In the genomic region with DNA sequence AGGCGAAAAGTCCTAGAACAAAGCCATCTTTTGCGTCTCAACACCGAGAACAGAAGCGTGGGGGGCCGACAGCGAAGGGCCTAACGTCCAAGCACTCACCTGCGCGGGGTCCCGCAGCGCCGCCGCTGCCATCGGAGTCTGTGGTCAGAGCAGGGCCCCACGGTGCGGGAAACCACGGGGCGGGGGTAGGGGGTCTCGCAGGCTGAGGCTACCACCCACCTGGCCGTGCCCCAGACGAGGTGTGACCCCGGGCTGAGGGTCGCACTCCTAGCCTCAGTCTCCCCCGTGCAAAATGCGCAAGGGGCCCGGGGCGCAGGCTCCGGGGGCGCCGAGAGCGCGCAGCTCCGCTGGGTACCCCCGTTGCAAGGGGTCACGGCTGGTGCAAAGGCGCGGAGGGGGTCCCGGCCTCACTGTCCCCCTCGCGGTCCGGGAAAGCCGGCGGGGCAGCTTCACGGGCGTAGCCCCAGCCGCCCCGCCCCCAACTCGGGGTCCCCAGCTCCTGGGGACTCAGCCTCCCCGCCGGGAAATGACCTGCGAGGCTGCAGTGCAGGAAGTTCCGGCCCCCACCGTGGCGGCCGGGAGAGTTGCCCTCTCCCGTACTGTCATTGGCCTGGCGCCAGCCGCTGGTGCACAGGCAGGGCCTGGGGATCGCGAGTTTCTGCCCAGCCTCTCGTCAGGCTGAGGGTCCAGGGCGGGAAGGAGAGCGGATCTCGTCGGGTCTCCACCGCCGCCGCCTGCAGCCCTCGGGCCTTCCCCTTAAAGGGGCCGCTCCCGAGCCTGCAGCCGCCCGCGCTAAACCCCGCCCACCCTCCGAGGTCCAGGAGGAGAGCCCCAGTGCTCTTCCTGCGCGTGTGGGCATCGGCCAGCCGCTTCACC, we compare ENCODE assay signal across 8 cellular contexts. TPM values are rescaled to one million over a fixed set of nuclear protein-coding genes. Genes with fewer than 3 reads are reported as not detected.
DNase-seq lines count a peak whose midpoint lies in the region; ATAC-seq and TF ChIP-seq lines count a peak whose summit lies in the region.

A gene (minus strand): TSS at position 699 of the 876 bp plus-strand sequence. CDS start 567 bp downstream, at position 132.

- H3K36me3 ChIP-seq in colonic mucosa = peaks cover 19% of the 10 kb centered on the region

- peaks cover 59% of the 10 kb centered on the region for H3K36me3 Mint-ChIP-seq in WTC11

- H3K27me3 ChIP-seq in colonic mucosa = no peaks in the 10 kb centered on the region

- POLR2A ChIA-PET in WTC11 (lab: Charles Lee) = interaction anchor here (0.9 kb wide), 1 partner anchor 35 kb away, joined by 4 read pairs; no protein-coding TSS in a partner anchor

- peak within 1 kb of the TSS; percentile 99 for H3K4me3 ChIP-seq in colonic mucosa

- peaks cover 33% of the 10 kb centered on the region for H3K27me3 Mint-ChIP-seq in WTC11 (ENCODE audit: low read depth)

- no peaks in the 10 kb centered on the region for H3K4me1 ChIP-seq in colonic mucosa

- TF ChIP-seq CTCF in WTC11 (IDR thresholded peaks at IDR 0.05) (no peak), colonic mucosa (IDR thresholded peaks at IDR 0.05) (no peak)

- ATAC-seq in WTC11 (peak; percentile 96), left colon (peak; percentile 84)

- H3K27ac Mint-ChIP-seq in WTC11 = no peak within 1 kb of the TSS

- H3K9ac ChIP-seq in colonic mucosa (ENCODE audit: low read depth in 2 of 2, low read length in 2 of 2) = peak within 1 kb of the TSS; percentile 80 to 93

- CTCF ChIA-PET in WTC11 (lab: Charles Lee) = interaction anchor here (0.7 to 3.0 kb wide), 4 partner anchors 9 to 126 kb away, joined by 3 to 9 read pairs (median 6); a partner anchor contains a TSS

- peaks cover 34% of the 10 kb centered on the region for H3K4me1 Mint-ChIP-seq in WTC11

- H3K4me3 Mint-ChIP-seq in WTC11 = peak within 1 kb of the TSS; percentile 87

- peaks cover 6% of the 10 kb centered on the region for H3K9me3 ChIP-seq in colonic mucosa

- intact Hi-C loops in colonic mucosa (cut with DNase I) = no loop called here
- intact Hi-C loops in left colon (cut with DNase I, micrococcal nuclease) = no loop called here

- DNase-seq in ELF-1 (ENCODE audit: low read depth, low spot score) = peak; percentile 77
- DNase-seq in HCEC 1CT = peak; percentile 17
- peak; percentile 78 for DNase-seq in NCI-H146 (lab: John Stamatoyannopoulos, UW)
- peak; percentile 82 for DNase-seq in WTC11 (ENCODE audit: low spot score)
- DNase-seq in colonic mucosa = peak; percentile 84
- peak; percentile 69 to 83 for DNase-seq in left colon
- peak; percentile 46 for DNase-seq in stimulated activated CD4-positive, alpha-beta T cell treated with anti-CD3 and anti-CD28 coated beads, Interleukin-1b, Interleukin-23, amount 100 ng/mL, for 48 hours
- no peak for DNase-seq in SKM-1 treated with dmso at 0.1 percent for 144 hours (lab: John Stamatoyannopoulos, UW; ENCODE audit: unreplicated experiment)

- H3K27ac ChIP-seq in colonic mucosa = peak within 1 kb of the TSS; percentile 74

- H3K9me3 Mint-ChIP-seq in WTC11 = peaks cover 48% of the 10 kb centered on the region

TF ChIP-seq in WTC11, 78 proteins besides CTCF, POLR2A, EP300 and RAD21 (continues in another document):
- TF ChIP-seq, protein P1, sequence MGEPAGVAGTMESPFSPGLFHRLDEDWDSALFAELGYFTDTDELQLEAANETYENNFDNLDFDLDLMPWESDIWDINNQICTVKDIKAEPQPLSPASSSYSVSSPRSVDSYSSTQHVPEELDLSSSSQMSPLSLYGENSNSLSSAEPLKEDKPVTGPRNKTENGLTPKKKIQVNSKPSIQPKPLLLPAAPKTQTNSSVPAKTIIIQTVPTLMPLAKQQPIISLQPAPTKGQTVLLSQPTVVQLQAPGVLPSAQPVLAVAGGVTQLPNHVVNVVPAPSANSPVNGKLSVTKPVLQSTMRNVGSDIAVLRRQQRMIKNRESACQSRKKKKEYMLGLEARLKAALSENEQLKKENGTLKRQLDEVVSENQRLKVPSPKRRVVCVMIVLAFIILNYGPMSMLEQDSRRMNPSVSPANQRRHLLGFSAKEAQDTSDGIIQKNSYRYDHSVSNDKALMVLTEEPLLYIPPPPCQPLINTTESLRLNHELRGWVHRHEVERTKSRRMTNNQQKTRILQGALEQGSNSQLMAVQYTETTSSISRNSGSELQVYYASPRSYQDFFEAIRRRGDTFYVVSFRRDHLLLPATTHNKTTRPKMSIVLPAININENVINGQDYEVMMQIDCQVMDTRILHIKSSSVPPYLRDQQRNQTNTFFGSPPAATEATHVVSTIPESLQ (CRISPR knock-in tag; IDR thresholded peaks at IDR 0.05) = no peak
- TF ChIP-seq SP1 (CRISPR knock-in tag; conservative IDR thresholded peaks at IDR 0.05) (0 out of 2 replicates have a peak, but pooled peaks have one; percentile 27), HMGA2 (CRISPR knock-in tag; IDR thresholded peaks at IDR 0.05) (no peak), SMAD3 (CRISPR knock-in tag; IDR thresholded peaks at IDR 0.05; ENCODE audit: borderline replicate concordance) (no peak), GRHL2 (CRISPR knock-in tag; IDR thresholded peaks at IDR 0.05; ENCODE audit: insufficient replicate concordance, severe bottlenecking) (no peak), ZNF423 (CRISPR knock-in tag; IDR thresholded peaks at IDR 0.05) (no peak), FOXJ3 (CRISPR knock-in tag; IDR thresholded peaks at IDR 0.05; ENCODE audit: borderline replicate concordance) (no peak), TP53 (CRISPR knock-in tag; IDR thresholded peaks at IDR 0.05) (no peak), MYBL2 (CRISPR knock-in tag; IDR thresholded peaks at IDR 0.05) (peak; percentile 37; the same call in 1 of the 2 replicates), ZNF317 (CRISPR knock-in tag; IDR thresholded peaks at IDR 0.05; ENCODE audit: borderline replicate concordance, low read depth) (no peak), JAZF1 (CRISPR knock-in tag; IDR thresholded peaks at IDR 0.05) (no peak), TCF7 (CRISPR knock-in tag; IDR thresholded peaks at IDR 0.05; ENCODE audit: low read depth) (no peak)
- TF ChIP-seq, protein P2, sequence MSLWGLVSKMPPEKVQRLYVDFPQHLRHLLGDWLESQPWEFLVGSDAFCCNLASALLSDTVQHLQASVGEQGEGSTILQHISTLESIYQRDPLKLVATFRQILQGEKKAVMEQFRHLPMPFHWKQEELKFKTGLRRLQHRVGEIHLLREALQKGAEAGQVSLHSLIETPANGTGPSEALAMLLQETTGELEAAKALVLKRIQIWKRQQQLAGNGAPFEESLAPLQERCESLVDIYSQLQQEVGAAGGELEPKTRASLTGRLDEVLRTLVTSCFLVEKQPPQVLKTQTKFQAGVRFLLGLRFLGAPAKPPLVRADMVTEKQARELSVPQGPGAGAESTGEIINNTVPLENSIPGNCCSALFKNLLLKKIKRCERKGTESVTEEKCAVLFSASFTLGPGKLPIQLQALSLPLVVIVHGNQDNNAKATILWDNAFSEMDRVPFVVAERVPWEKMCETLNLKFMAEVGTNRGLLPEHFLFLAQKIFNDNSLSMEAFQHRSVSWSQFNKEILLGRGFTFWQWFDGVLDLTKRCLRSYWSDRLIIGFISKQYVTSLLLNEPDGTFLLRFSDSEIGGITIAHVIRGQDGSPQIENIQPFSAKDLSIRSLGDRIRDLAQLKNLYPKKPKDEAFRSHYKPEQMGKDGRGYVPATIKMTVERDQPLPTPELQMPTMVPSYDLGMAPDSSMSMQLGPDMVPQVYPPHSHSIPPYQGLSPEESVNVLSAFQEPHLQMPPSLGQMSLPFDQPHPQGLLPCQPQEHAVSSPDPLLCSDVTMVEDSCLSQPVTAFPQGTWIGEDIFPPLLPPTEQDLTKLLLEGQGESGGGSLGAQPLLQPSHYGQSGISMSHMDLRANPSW (CRISPR knock-in tag; conservative IDR thresholded peaks at IDR 0.05; ENCODE audit: low read depth) = no peak
- TF ChIP-seq, protein P3, sequence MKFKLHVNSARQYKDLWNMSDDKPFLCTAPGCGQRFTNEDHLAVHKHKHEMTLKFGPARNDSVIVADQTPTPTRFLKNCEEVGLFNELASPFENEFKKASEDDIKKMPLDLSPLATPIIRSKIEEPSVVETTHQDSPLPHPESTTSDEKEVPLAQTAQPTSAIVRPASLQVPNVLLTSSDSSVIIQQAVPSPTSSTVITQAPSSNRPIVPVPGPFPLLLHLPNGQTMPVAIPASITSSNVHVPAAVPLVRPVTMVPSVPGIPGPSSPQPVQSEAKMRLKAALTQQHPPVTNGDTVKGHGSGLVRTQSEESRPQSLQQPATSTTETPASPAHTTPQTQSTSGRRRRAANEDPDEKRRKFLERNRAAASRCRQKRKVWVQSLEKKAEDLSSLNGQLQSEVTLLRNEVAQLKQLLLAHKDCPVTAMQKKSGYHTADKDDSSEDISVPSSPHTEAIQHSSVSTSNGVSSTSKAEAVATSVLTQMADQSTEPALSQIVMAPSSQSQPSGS (CRISPR knock-in tag; IDR thresholded peaks at IDR 0.05; ENCODE audit: borderline replicate concordance, low read depth) = no peak
- TF ChIP-seq, protein P4, sequence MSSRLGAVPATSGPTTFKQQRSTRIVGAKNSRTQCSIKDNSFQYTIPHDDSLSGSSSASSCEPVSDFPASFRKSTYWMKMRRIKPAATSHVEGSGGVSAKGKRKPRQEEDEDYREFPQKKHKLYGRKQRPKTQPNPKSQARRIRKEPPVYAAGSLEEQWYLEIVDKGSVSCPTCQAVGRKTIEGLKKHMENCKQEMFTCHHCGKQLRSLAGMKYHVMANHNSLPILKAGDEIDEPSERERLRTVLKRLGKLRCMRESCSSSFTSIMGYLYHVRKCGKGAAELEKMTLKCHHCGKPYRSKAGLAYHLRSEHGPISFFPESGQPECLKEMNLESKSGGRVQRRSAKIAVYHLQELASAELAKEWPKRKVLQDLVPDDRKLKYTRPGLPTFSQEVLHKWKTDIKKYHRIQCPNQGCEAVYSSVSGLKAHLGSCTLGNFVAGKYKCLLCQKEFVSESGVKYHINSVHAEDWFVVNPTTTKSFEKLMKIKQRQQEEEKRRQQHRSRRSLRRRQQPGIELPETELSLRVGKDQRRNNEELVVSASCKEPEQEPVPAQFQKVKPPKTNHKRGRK (CRISPR knock-in tag; IDR thresholded peaks at IDR 0.05; ENCODE audit: borderline replicate concordance) = no peak
- TF ChIP-seq, protein P5, sequence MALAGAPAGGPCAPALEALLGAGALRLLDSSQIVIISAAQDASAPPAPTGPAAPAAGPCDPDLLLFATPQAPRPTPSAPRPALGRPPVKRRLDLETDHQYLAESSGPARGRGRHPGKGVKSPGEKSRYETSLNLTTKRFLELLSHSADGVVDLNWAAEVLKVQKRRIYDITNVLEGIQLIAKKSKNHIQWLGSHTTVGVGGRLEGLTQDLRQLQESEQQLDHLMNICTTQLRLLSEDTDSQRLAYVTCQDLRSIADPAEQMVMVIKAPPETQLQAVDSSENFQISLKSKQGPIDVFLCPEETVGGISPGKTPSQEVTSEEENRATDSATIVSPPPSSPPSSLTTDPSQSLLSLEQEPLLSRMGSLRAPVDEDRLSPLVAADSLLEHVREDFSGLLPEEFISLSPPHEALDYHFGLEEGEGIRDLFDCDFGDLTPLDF (CRISPR knock-in tag; IDR thresholded peaks at IDR 0.05) = no peak

RNA-seq across cellular contexts. Expression of the gene that starts here (rescaled TPM):
- total RNA-seq in WTC11 (2021) (6.6 to 12.9 TPM (median 8.0 TPM) in 3 replicates), colonic mucosa (1 to 10 TPM; 6.7 to 8.1 TPM), left colon (1 to 10 TPM; 5.8 to 6.4 TPM)
